Comparison of ENCODE assay signal across 1 cellular context in the genomic region with DNA sequence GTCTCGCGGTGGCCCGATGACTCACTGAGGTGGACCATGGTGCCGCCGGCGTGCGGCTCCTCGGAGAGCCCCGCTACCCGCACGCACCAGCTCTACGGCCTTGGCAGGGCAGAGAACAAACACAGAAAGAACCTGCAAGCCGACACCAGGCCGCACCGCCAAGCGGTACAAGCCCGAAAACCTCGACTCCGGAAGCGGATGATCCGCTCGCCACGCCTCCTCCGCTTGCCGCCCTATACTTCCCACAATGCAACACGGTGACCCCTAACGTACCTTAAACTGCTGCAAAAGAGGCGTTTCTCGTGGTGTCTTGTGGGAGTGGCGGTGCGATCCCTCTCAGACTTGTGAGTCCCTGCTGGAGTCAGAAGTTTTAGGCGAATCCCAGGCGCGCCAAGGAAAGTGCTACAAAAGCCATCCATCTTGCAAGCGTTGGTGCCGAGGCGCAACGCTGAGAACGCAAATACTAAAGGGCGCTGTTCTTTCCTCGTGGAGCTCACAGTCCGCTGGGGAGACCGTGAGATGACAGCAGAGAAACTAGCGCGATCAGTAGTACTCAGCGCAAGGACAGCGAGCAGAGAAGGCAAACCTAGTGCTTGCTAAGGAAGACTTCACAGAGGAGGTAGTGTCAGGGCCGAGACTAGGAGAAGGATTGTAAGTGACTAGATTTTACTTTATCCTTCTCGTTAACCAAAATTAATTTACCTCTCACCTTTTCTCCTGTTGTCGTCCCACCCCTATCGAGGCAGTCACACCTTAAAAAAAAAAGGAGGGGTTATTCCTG.
TF ChIP-seq lines count a peak whose summit lies in the region.

A gene (minus strand): TSS at position 200 of the 781 bp plus-strand sequence. CDS start 162 bp downstream, at position 38.

TF ChIP-seq in HepG2, 621 proteins besides CTCF, POLR2A, EP300 and RAD21 (continued from another document and continues in another):
- TF ChIP-seq, protein P1, sequence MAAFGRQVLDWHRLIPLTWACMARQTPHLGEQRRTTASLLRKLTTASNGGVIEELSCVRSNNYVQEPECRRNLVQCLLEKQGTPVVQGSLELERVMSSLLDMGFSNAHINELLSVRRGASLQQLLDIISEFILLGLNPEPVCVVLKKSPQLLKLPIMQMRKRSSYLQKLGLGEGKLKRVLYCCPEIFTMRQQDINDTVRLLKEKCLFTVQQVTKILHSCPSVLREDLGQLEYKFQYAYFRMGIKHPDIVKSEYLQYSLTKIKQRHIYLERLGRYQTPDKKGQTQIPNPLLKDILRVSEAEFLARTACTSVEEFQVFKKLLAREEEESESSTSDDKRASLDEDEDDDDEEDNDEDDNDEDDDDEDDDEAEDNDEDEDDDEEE (CRISPR knock-in tag; IDR thresholded peaks at IDR 0.05), result peak; percentile 99; the same call in 1 of the 2 replicates
- TF ChIP-seq, protein P2, sequence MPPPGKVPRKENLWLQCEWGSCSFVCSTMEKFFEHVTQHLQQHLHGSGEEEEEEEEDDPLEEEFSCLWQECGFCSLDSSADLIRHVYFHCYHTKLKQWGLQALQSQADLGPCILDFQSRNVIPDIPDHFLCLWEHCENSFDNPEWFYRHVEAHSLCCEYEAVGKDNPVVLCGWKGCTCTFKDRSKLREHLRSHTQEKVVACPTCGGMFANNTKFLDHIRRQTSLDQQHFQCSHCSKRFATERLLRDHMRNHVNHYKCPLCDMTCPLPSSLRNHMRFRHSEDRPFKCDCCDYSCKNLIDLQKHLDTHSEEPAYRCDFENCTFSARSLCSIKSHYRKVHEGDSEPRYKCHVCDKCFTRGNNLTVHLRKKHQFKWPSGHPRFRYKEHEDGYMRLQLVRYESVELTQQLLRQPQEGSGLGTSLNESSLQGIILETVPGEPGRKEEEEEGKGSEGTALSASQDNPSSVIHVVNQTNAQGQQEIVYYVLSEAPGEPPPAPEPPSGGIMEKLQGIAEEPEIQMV (CRISPR knock-in tag; IDR thresholded peaks at IDR 0.05; ENCODE audit: low read depth), result peak; percentile 91
- TF ChIP-seq ZSCAN22 (CRISPR knock-in tag; IDR thresholded peaks at IDR 0.05) (no peak), ZNF672 (CRISPR knock-in tag; IDR thresholded peaks at IDR 0.05) (no peak), ZNF234 (CRISPR knock-in tag; conservative IDR thresholded peaks at IDR 0.05) (no peak), TBX2 (CRISPR knock-in tag; IDR thresholded peaks at IDR 0.05; ENCODE audit: borderline replicate concordance) (peak; percentile 71; the same call in 1 of the 2 replicates), TBX3 (IDR thresholded peaks at IDR 0.05; ENCODE audit: borderline replicate concordance) (peak; percentile 26; the same call in 1 of the 2 replicates), PHF8 (CRISPR knock-in tag; IDR thresholded peaks at IDR 0.05) (peak; percentile 98), NAIF1 (CRISPR knock-in tag; IDR thresholded peaks at IDR 0.05; ENCODE audit: borderline replicate concordance) (peak; percentile 85; the same call in 1 of the 2 replicates), FOXA3 (CRISPR knock-in tag; IDR thresholded peaks at IDR 0.05) (peak; percentile 71), ZMYM4 (CRISPR knock-in tag; IDR thresholded peaks at IDR 0.05) (peak; percentile 91), ISL2 (CRISPR knock-in tag; IDR thresholded peaks at IDR 0.05) (peak; percentile 59; the same call in 1 of the 2 replicates)
- TF ChIP-seq, protein P3, sequence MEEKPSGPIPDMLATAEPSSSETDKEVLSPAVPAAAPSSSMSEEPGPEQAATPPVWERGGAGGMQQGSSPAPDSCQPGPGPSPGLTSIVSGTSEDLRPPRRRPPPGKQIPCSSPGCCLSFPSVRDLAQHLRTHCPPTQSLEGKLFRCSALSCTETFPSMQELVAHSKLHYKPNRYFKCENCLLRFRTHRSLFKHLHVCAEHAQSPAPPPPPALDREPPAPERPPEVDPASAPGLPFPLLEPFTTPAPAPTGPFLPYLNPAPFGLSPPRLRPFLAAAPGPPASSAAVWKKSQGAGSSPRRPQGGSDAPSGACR (CRISPR knock-in tag; IDR thresholded peaks at IDR 0.05), result peak; percentile 95
- TF ChIP-seq, protein P4, sequence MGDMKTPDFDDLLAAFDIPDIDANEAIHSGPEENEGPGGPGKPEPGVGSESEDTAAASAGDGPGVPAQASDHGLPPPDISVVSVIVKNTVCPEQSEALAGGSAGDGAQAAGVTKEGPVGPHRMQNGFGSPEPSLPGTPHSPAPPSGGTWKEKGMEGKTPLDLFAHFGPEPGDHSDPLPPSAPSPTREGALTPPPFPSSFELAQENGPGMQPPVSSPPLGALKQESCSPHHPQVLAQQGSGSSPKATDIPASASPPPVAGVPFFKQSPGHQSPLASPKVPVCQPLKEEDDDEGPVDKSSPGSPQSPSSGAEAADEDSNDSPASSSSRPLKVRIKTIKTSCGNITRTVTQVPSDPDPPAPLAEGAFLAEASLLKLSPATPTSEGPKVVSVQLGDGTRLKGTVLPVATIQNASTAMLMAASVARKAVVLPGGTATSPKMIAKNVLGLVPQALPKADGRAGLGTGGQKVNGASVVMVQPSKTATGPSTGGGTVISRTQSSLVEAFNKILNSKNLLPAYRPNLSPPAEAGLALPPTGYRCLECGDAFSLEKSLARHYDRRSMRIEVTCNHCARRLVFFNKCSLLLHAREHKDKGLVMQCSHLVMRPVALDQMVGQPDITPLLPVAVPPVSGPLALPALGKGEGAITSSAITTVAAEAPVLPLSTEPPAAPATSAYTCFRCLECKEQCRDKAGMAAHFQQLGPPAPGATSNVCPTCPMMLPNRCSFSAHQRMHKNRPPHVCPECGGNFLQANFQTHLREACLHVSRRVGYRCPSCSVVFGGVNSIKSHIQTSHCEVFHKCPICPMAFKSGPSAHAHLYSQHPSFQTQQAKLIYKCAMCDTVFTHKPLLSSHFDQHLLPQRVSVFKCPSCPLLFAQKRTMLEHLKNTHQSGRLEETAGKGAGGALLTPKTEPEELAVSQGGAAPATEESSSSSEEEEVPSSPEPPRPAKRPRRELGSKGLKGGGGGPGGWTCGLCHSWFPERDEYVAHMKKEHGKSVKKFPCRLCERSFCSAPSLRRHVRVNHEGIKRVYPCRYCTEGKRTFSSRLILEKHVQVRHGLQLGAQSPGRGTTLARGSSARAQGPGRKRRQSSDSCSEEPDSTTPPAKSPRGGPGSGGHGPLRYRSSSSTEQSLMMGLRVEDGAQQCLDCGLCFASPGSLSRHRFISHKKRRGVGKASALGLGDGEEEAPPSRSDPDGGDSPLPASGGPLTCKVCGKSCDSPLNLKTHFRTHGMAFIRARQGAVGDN (CRISPR knock-in tag; IDR thresholded peaks at IDR 0.05), result peak; percentile 93
- TF ChIP-seq, protein P5, sequence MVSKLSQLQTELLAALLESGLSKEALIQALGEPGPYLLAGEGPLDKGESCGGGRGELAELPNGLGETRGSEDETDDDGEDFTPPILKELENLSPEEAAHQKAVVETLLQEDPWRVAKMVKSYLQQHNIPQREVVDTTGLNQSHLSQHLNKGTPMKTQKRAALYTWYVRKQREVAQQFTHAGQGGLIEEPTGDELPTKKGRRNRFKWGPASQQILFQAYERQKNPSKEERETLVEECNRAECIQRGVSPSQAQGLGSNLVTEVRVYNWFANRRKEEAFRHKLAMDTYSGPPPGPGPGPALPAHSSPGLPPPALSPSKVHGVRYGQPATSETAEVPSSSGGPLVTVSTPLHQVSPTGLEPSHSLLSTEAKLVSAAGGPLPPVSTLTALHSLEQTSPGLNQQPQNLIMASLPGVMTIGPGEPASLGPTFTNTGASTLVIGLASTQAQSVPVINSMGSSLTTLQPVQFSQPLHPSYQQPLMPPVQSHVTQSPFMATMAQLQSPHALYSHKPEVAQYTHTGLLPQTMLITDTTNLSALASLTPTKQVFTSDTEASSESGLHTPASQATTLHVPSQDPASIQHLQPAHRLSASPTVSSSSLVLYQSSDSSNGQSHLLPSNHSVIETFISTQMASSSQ (IDR thresholded peaks at IDR 0.05; ENCODE audit: low read depth), result 0 out of 2 replicates have a peak, but pooled peaks have one; percentile 28
- TF ChIP-seq, protein P5 (CRISPR knock-in tag; IDR thresholded peaks at IDR 0.05; ENCODE audit: borderline replicate concordance), result peak; percentile 76; the same call in 1 of the 2 replicates
- TF ChIP-seq, protein P6, sequence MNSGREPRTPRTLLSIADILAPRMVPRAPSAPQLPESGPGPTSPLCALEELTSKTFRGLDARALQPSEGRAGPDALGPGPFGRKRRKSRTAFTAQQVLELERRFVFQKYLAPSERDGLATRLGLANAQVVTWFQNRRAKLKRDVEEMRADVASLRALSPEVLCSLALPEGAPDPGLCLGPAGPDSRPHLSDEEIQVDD (CRISPR knock-in tag; IDR thresholded peaks at IDR 0.05; ENCODE audit: borderline replicate concordance), result no peak
- TF ChIP-seq, protein P7, sequence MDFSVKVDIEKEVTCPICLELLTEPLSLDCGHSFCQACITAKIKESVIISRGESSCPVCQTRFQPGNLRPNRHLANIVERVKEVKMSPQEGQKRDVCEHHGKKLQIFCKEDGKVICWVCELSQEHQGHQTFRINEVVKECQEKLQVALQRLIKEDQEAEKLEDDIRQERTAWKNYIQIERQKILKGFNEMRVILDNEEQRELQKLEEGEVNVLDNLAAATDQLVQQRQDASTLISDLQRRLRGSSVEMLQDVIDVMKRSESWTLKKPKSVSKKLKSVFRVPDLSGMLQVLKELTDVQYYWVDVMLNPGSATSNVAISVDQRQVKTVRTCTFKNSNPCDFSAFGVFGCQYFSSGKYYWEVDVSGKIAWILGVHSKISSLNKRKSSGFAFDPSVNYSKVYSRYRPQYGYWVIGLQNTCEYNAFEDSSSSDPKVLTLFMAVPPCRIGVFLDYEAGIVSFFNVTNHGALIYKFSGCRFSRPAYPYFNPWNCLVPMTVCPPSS (IDR thresholded peaks at IDR 0.05), result no peak
- TF ChIP-seq, protein P8, sequence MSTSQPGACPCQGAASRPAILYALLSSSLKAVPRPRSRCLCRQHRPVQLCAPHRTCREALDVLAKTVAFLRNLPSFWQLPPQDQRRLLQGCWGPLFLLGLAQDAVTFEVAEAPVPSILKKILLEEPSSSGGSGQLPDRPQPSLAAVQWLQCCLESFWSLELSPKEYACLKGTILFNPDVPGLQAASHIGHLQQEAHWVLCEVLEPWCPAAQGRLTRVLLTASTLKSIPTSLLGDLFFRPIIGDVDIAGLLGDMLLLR (CRISPR knock-in tag; IDR thresholded peaks at IDR 0.05), result peak; percentile 57; the same call in 1 of the 2 replicates
- TF ChIP-seq, protein P9, sequence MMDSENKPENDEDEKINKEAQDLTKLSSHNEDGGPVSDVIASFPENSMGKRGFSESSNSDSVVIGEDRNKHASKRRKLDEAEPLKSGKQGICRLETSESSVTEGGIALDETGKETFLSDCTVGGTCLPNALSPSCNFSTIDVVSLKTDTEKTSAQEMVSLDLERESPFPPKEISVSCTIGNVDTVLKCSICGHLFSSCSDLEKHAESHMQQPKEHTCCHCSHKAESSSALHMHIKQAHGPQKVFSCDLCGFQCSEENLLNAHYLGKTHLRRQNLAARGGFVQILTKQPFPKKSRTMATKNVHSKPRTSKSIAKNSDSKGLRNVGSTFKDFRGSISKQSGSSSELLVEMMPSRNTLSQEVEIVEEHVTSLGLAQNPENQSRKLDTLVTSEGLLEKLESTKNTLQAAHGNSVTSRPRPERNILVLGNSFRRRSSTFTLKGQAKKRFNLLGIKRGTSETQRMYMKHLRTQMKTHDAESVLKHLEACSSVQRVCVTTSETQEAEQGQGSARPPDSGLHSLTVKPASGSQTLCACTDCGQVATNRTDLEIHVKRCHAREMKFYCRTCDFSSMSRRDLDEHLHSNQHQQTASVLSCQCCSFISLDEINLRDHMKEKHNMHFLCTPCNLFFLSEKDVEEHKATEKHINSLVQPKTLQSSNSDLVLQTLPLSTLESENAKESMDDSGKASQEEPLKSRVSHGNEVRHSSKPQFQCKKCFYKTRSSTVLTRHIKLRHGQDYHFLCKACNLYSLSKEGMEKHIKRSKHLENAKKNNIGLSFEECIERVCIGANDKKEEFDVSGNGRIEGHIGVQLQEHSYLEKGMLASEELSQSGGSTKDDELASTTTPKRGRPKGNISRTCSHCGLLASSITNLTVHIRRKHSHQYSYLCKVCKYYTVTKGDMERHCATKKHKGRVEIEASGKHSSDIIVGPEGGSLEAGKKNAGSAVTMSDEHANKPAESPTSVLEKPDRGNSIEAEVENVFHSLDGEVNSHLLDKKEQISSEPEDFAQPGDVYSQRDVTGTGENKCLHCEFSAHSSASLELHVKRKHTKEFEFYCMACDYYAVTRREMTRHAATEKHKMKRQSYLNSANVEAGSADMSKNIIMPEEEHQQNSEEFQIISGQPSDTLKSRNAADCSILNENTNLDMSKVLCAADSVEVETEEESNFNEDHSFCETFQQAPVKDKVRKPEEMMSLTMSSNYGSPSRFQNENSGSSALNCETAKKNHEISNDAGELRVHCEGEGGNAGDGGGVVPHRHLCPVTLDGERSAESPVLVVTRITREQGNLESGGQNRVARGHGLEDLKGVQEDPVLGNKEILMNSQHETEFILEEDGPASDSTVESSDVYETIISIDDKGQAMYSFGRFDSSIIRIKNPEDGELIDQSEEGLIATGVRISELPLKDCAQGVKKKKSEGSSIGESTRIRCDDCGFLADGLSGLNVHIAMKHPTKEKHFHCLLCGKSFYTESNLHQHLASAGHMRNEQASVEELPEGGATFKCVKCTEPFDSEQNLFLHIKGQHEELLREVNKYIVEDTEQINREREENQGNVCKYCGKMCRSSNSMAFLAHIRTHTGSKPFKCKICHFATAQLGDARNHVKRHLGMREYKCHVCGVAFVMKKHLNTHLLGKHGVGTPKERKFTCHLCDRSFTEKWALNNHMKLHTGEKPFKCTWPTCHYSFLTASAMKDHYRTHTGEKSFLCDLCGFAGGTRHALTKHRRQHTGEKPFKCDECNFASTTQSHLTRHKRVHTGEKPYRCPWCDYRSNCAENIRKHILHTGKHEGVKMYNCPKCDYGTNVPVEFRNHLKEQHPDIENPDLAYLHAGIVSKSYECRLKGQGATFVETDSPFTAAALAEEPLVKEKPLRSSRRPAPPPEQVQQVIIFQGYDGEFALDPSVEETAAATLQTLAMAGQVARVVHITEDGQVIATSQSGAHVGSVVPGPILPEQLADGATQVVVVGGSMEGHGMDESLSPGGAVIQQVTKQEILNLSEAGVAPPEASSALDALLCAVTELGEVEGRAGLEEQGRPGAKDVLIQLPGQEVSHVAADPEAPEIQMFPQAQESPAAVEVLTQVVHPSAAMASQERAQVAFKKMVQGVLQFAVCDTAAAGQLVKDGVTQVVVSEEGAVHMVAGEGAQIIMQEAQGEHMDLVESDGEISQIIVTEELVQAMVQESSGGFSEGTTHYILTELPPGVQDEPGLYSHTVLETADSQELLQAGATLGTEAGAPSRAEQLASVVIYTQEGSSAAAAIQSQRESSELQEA (CRISPR knock-in tag; IDR thresholded peaks at IDR 0.05; ENCODE audit: not compliant biosample characterization), result no peak
- TF ChIP-seq, protein P10, sequence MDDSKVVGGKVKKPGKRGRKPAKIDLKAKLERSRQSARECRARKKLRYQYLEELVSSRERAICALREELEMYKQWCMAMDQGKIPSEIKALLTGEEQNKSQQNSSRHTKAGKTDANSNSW (CRISPR knock-in tag; IDR thresholded peaks at IDR 0.05; ENCODE audit: borderline replicate concordance), result no peak
